8 cellular contexts compared by ENCODE assay signal in genomic region chr13:25171517-25172302, GRCh38. TPM values are rescaled to one million over a fixed set of nuclear protein-coding genes. Genes with fewer than 3 reads are reported as not detected.
DNase-seq lines count a peak whose midpoint lies in the region; ATAC-seq and TF ChIP-seq lines count a peak whose summit lies in the region.

Gene AMER2, minus strand, starts transcription at chr13:25172288. Its CDS starts 669 bp downstream, at chr13:25171619.

- peak within 1 kb of the TSS; percentile 48 for H3K27ac Mint-ChIP-seq in endothelial cell (ENCODE audit: unreplicated experiment)

- no peaks in the 10 kb centered on the region for H3K9me3 Mint-ChIP-seq in endothelial cell (ENCODE audit: unreplicated experiment)

- no peaks in the 10 kb centered on the region for H3K9me3 ChIP-seq in neural cell (ENCODE audit: low read length)

- H3K36me3 Mint-ChIP-seq in endothelial cell (ENCODE audit: low read depth, unreplicated experiment) = peaks cover 9% of the 10 kb centered on the region

- H3K4me2 ChIP-seq in neural cell (ENCODE audit: low read length) = peak within 1 kb of the TSS; percentile 70

- peak within 1 kb of the TSS; percentile 96 for H2AFZ ChIP-seq in neural cell (ENCODE audit: low read depth, low read length)

- H3K4me1 Mint-ChIP-seq in endothelial cell (ENCODE audit: unreplicated experiment) = peaks cover 22% of the 10 kb centered on the region

- H3K27ac ChIP-seq in neural cell (ENCODE audit: low read length) = peak within 1 kb of the TSS; percentile 98

- H3K4me3 Mint-ChIP-seq in endothelial cell (ENCODE audit: unreplicated experiment) = peak within 1 kb of the TSS; percentile 92

- H3F3A ChIP-seq in neural cell (ENCODE audit: insufficient read depth, low read length, poor library complexity, severe bottlenecking) = peaks cover 7% of the 10 kb centered on the region

- ATAC-seq in HG03520 (IDR thresholded peaks at IDR 0.05; ENCODE audit: unreplicated experiment) = no peak
- no peak for ATAC-seq in GM18873 (IDR thresholded peaks at IDR 0.05; ENCODE audit: low FRiP score, unreplicated experiment)

- peak; percentile 53 for TF ChIP-seq RAD21 in neural cell (conservative IDR thresholded peaks at IDR 0.05)

- peaks cover 45% of the 10 kb centered on the region for H3K79me2 ChIP-seq in neural cell (replicated peaks; ENCODE audit: insufficient read depth, low read length)

- peak within 1 kb of the TSS; percentile 72 for H3K4me3 ChIP-seq in neural cell (ENCODE audit: low read length)

- H3K9ac ChIP-seq in neural cell (ENCODE audit: low read length) = peak within 1 kb of the TSS; percentile 96

- no peaks in the 10 kb centered on the region for H3K27me3 ChIP-seq in neural cell (ENCODE audit: insufficient read depth, low read depth, low read length)

- no peaks in the 10 kb centered on the region for H4K20me1 ChIP-seq in neural cell (ENCODE audit: insufficient read depth)

- peaks cover 9% of the 10 kb centered on the region for H3K36me3 ChIP-seq in neural cell (ENCODE audit: insufficient read depth, low read length)

- peak; percentile 28 for DNase-seq in activated CD4-positive, alpha-beta T cell treated with anti-CD3 and anti-CD28 coated beads for 48 hours
- DNase-seq in activated CD4-positive, alpha-beta T cell treated with anti-CD3 and anti-CD28 coated beads, Interleukin-2, amount 50 U/mL, for 1 hour = no peak
- DNase-seq in NCI-H82 treated with DMSO at 0.1 percent for 48 hours (lab: John Stamatoyannopoulos, UW; ENCODE audit: unreplicated experiment) = peak; percentile 79
- DNase-seq in endothelial cell (ENCODE audit: low spot score) = peak; percentile 63
- no peak for DNase-seq in NCI-H187 (lab: John Stamatoyannopoulos, UW)

- peaks cover 17% of the 10 kb centered on the region for H3K27me3 Mint-ChIP-seq in endothelial cell (ENCODE audit: unreplicated experiment)

- TF ChIP-seq CTCF in endothelial cell (IDR thresholded peaks at IDR 0.05; ENCODE audit: unreplicated experiment) = no peak
- TF ChIP-seq CTCF in neural cell (IDR thresholded peaks at IDR 0.05; ENCODE audit: poor library complexity, severe bottlenecking) = peak; percentile 48

- no peaks in the 10 kb centered on the region for H3K9me2 ChIP-seq in neural cell (ENCODE audit: insufficient read depth, low read length)

- peak; percentile 75 for TF ChIP-seq EP300 in neural cell (conservative IDR thresholded peaks at IDR 0.05; ENCODE audit: poor library complexity, severe bottlenecking)

TF ChIP-seq in neural cell, 6 proteins besides CTCF, POLR2A, EP300 and RAD21:
- TF ChIP-seq REST (IDR thresholded peaks at IDR 0.05; ENCODE audit: borderline replicate concordance) (peak; percentile 69), MXI1 (conservative IDR thresholded peaks at IDR 0.05; ENCODE audit: poor library complexity, severe bottlenecking) (peak; percentile 54), EZH2 (IDR thresholded peaks at IDR 0.05; ENCODE audit: borderline replicate concordance, insufficient read depth, low read length, poor library complexity, severe bottlenecking) (no peak), POLR2AphosphoS5 (IDR thresholded peaks at IDR 0.05) (peak; percentile 91), TAF1 (IDR thresholded peaks at IDR 0.05; ENCODE audit: low read depth) (peak; percentile 93), SMC3 (conservative IDR thresholded peaks at IDR 0.05; ENCODE audit: poor library complexity) (peak; percentile 33)
TF ChIP-seq in neural cell: peak in this region for 5.

RNA-seq across cellular contexts. Expression of gene AMER2, which starts in this region (rescaled TPM):
- total RNA-seq in endothelial cell (ENCODE audit: unreplicated experiment) = 1.5 TPM
- 32.9 and 33.2 TPM in 2 replicates for polyA plus RNA-seq in neural cell
- polyA minus RNA-seq in neural cell = 99.3 and 106 TPM in 2 replicates

Comparison
In these comparisons a context has a peak if more than half of its experiments do, and no peak if none do; other contexts are left out.
1. DNase-seq: peak in activated CD4-positive, alpha-beta T cell treated with anti-CD3 and anti-CD28 coated beads for 48 hours (single experiment), NCI-H82 treated with DMSO at 0.1 percent for 48 hours (single experiment) and endothelial cell (single experiment); none in activated CD4-positive, alpha-beta T cell treated with anti-CD3 and anti-CD28 coated beads, Interleukin-2, amount 50 U/mL, for 1 hour (single experiment) and NCI-H187 (0 of 2).